1 cellular context compared by ENCODE assay signal in the genomic region with DNA sequence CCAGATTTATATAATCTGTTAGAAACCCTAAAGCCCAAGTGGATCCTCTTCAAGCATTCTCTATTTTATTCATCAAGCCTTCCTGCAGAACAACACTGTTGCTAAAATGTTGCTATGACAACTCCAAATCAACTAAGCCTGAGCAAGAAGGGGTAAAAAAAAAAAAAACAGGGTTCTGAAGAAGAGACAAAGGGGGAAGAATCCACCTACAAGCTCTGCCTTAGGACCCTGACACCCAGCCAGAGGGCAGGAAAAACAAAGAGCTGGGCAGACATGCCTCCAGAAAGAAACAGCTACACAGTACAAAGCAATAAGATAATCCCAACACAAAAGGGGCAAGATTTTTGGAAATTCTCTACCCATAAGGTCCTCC.
TF ChIP-seq lines count a peak whose summit lies in the region.

No MANE protein-coding gene starts in this region.

TF ChIP-seq in HCT116, 20 proteins besides CTCF, POLR2A, EP300 and RAD21:
- TF ChIP-seq, protein P1, sequence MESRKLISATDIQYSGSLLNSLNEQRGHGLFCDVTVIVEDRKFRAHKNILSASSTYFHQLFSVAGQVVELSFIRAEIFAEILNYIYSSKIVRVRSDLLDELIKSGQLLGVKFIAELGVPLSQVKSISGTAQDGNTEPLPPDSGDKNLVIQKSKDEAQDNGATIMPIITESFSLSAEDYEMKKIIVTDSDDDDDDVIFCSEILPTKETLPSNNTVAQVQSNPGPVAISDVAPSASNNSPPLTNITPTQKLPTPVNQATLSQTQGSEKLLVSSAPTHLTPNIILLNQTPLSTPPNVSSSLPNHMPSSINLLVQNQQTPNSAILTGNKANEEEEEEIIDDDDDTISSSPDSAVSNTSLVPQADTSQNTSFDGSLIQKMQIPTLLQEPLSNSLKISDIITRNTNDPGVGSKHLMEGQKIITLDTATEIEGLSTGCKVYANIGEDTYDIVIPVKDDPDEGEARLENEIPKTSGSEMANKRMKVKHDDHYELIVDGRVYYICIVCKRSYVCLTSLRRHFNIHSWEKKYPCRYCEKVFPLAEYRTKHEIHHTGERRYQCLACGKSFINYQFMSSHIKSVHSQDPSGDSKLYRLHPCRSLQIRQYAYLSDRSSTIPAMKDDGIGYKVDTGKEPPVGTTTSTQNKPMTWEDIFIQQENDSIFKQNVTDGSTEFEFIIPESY (IDR thresholded peaks at IDR 0.05; ENCODE audit: extremely low read depth, insufficient replicate concordance, low read length): no peak
